12 cellular contexts compared by ENCODE assay signal in genomic region chr12:109606261-109607028, GRCh38. TPM values are rescaled to one million over a fixed set of nuclear protein-coding genes. Genes with fewer than 3 reads are reported as not detected.
A peak's percentile ranks its signal among the peaks of the same experiment; 100 is the strongest.
DNase-seq lines count a peak whose midpoint lies in the region; ATAC-seq and TF ChIP-seq lines count a peak whose summit lies in the region.
"Had no signal": no experiment of that assay in that cellular context is flagged by ENCODE, and none has a peak within 500 bp of the region (broad histone marks: within the 10 kb centered on the region; RNA-seq: fewer than 3 reads in every experiment).

No MANE protein-coding gene starts in this region.

- 12 to 20% (median 15%) methylated on average over 31 of the region's 31 CpGs for WGBS in psoas muscle, 3 donors

- H3K4me3 ChIP-seq in HEK293 (ENCODE audit: low read depth, low read length): no peak overlapping the region
- peak overlapping the region; percentile 53 for H3K4me3 ChIP-seq in left ventricle myocardium inferior
- H3K4me3 ChIP-seq in psoas muscle: peak overlapping the region; percentile 43

- H3K36me3 ChIP-seq in HEK293 (ENCODE audit: control insufficient read depth in 2 of 2, insufficient read depth in 1 of 2, low read length in 2 of 2): no peaks in the 10 kb centered on the region
- no peaks in the 10 kb centered on the region for H3K36me3 ChIP-seq in left ventricle myocardium inferior
- H3K36me3 ChIP-seq in psoas muscle (ENCODE audit: insufficient read depth in 1 of 2, low read depth in 1 of 2): no peaks in the 10 kb centered on the region

- H3K27me3 ChIP-seq in left ventricle myocardium inferior (ENCODE audit: low read depth): peaks cover 49% of the 10 kb centered on the region
- no peaks in the 10 kb centered on the region for H3K27me3 ChIP-seq in psoas muscle (ENCODE audit: insufficient read depth in 3 of 3, low read length in 2 of 3)

- H3K9me3 ChIP-seq in HEK293 (ENCODE audit: control insufficient read depth, insufficient read depth, low read depth, low read length): no peaks in the 10 kb centered on the region
- no peaks in the 10 kb centered on the region for H3K9me3 ChIP-seq in left ventricle myocardium inferior (replicated peaks)
- H3K9me3 ChIP-seq in psoas muscle: no peaks in the 10 kb centered on the region

- H3K27ac Mint-ChIP-seq in activated CD8-positive, alpha-beta T cell treated with anti-CD3 and anti-CD28 coated beads for 36 hours: no peak overlapping the region

- intact Hi-C loops in left ventricle myocardium inferior (cut with micrococcal nuclease): no loop called here
- intact Hi-C loops in psoas muscle (cut with DNase I): no loop called here
- intact Hi-C loops in activated CD8-positive, alpha-beta T cell treated with anti-CD3 and anti-CD28 coated beads for 36 hours (cut with micrococcal nuclease): no loop called here

- no peak overlapping the region for H3K4me3 Mint-ChIP-seq in activated CD8-positive, alpha-beta T cell treated with anti-CD3 and anti-CD28 coated beads for 36 hours

- H3K4me1 ChIP-seq in HEK293 (ENCODE audit: control insufficient read depth, insufficient read depth, low read length) (no peaks in the 10 kb centered on the region), left ventricle myocardium inferior (peaks cover 12% of the 10 kb centered on the region), psoas muscle (peaks cover 8% of the 10 kb centered on the region)

- ATAC-seq in psoas muscle: peak; percentile 69 to 86 (median 76)
- ATAC-seq in HG03565 (IDR thresholded peaks at IDR 0.05; ENCODE audit: unreplicated experiment): no peak
- no peak for ATAC-seq in GM18520 (IDR thresholded peaks at IDR 0.05; ENCODE audit: unreplicated experiment)
- no peak for ATAC-seq in activated CD8-positive, alpha-beta T cell treated with anti-CD3 and anti-CD28 coated beads for 36 hours

- no peaks in the 10 kb centered on the region for H3K9me3 Mint-ChIP-seq in activated CD8-positive, alpha-beta T cell treated with anti-CD3 and anti-CD28 coated beads for 36 hours

- CTCF ChIA-PET in HEK293 (lab: Yijun Ruan, JAX): interaction anchor here (0.7 to 1.9 kb wide), 2 partner anchors 9 to 70 kb away, joined by 3 to 11 read pairs; no protein-coding TSS in a partner anchor
- CTCF ChIA-PET in activated CD8-positive, alpha-beta T cell treated with anti-CD3 and anti-CD28 coated beads for 36 hours (lab: Charles Lee): interaction anchor here (0.6 to 1.6 kb wide), 2 partner anchors 9 to 112 kb away, joined by 3 to 4 read pairs; no protein-coding TSS in a partner anchor

- H3K27me3 Mint-ChIP-seq in activated CD8-positive, alpha-beta T cell treated with anti-CD3 and anti-CD28 coated beads for 36 hours: peaks cover 1% of the 10 kb centered on the region

- no peaks in the 10 kb centered on the region for H3K4me1 Mint-ChIP-seq in activated CD8-positive, alpha-beta T cell treated with anti-CD3 and anti-CD28 coated beads for 36 hours (ENCODE audit: low read depth)

- no peak for TF ChIP-seq CTCF in HEK293 (tag by site-specific recombination; IDR thresholded peaks at IDR 0.05)
- TF ChIP-seq CTCF in VCaP (conservative IDR thresholded peaks at IDR 0.05): no peak
- no peak for TF ChIP-seq CTCF in left ventricle myocardium inferior (IDR thresholded peaks at IDR 0.05; ENCODE audit: borderline replicate concordance)
- TF ChIP-seq CTCF in psoas muscle (IDR thresholded peaks at IDR 0.05): no peak
- no peak for TF ChIP-seq CTCF in activated CD8-positive, alpha-beta T cell treated with anti-CD3 and anti-CD28 coated beads for 36 hours (IDR thresholded peaks at IDR 0.05)

- DNase-seq in left ventricle myocardium inferior (peak; percentile 36), psoas muscle (no peak), cerebellar nuclear complex (lab: John Stamatoyannopoulos, UW) (no peak)
- no peak for DNase-seq in activated CD8-positive, alpha-beta T cell treated with anti-CD3 and anti-CD28 coated beads for 36 hours
- DNase-seq: activated effector memory CD4-positive, alpha-beta T cell treated with Interleukin-2 at 50 U/mL for 16 hours; DMS79; NCI-H748 treated with DMSO at 0.1 percent for 48 hours; T-helper 9 cell had no signal

- POLR2A ChIA-PET in HEK293 (lab: Yijun Ruan, JAX): no interaction called here
- POLR2A ChIA-PET in activated CD8-positive, alpha-beta T cell treated with anti-CD3 and anti-CD28 coated beads for 36 hours (lab: Charles Lee): no interaction called here

- H3K36me3 Mint-ChIP-seq in activated CD8-positive, alpha-beta T cell treated with anti-CD3 and anti-CD28 coated beads for 36 hours (ENCODE audit: low read depth): no peaks in the 10 kb centered on the region

- no peak overlapping the region for H3K27ac ChIP-seq in HEK293 (ENCODE audit: extremely low read depth, low read depth, low read length)
- H3K27ac ChIP-seq in VCaP: peak overlapping the region; percentile 30
- peak overlapping the region; percentile 71 for H3K27ac ChIP-seq in left ventricle myocardium inferior (replicated peaks)
- H3K27ac ChIP-seq in psoas muscle: peak overlapping the region; percentile 53

TF ChIP-seq in HEK293, 187 proteins besides CTCF, POLR2A, EP300 and RAD21 (continues in another document):
- TF ChIP-seq GLIS2 (tag by site-specific recombination; IDR thresholded peaks at IDR 0.05): peak; percentile 63
- no peak for TF ChIP-seq OSR2 (tag by site-specific recombination; IDR thresholded peaks at IDR 0.05)
- no peak for TF ChIP-seq ZNF221 (tag by site-specific recombination; IDR thresholded peaks at IDR 0.05; ENCODE audit: borderline replicate concordance)
- TF ChIP-seq ZNF302 (tag by site-specific recombination; IDR thresholded peaks at IDR 0.05; ENCODE audit: low read depth): no peak
- peak; percentile 59 for TF ChIP-seq GLIS1 (tag by site-specific recombination; IDR thresholded peaks at IDR 0.05)
- 0 out of 2 replicates have a peak, but pooled peaks have one; percentile 29 for TF ChIP-seq ZNF423 (tag by site-specific recombination; IDR thresholded peaks at IDR 0.05)
- TF ChIP-seq, protein P1, sequence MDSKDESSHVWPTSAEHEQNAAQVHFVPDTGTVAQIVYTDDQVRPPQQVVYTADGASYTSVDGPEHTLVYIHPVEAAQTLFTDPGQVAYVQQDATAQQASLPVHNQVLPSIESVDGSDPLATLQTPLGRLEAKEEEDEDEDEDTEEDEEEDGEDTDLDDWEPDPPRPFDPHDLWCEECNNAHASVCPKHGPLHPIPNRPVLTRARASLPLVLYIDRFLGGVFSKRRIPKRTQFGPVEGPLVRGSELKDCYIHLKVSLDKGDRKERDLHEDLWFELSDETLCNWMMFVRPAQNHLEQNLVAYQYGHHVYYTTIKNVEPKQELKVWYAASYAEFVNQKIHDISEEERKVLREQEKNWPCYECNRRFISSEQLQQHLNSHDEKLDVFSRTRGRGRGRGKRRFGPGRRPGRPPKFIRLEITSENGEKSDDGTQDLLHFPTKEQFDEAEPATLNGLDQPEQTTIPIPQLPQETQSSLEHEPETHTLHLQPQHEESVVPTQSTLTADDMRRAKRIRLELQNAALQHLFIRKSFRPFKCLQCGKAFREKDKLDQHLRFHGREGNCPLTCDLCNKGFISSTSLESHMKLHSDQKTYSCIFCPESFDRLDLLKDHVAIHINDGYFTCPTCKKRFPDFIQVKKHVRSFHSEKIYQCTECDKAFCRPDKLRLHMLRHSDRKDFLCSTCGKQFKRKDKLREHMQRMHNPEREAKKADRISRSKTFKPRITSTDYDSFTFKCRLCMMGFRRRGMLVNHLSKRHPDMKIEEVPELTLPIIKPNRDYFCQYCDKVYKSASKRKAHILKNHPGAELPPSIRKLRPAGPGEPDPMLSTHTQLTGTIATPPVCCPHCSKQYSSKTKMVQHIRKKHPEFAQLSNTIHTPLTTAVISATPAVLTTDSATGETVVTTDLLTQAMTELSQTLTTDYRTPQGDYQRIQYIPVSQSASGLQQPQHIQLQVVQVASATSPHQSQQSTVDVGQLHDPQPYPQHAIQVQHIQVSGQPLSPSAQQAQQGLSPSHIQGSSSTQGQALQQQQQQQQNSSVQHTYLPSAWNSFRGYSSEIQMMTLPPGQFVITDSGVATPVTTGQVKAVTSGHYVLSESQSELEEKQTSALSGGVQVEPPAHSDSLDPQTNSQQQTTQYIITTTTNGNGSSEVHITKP (tag by site-specific recombination; IDR thresholded peaks at IDR 0.05): no peak
- TF ChIP-seq ZSCAN5A (tag by site-specific recombination; IDR thresholded peaks at IDR 0.05): no peak
- TF ChIP-seq OVOL3 (tag by site-specific recombination; IDR thresholded peaks at IDR 0.05): no peak
- no peak for TF ChIP-seq MZF1 (tag by site-specific recombination; IDR thresholded peaks at IDR 0.05; ENCODE audit: borderline replicate concordance)
- TF ChIP-seq ZNF132 (tag by site-specific recombination; IDR thresholded peaks at IDR 0.05; ENCODE audit: borderline replicate concordance): no peak
- TF ChIP-seq ZNF664 (tag by site-specific recombination; IDR thresholded peaks at IDR 0.05): no peak
- no peak for TF ChIP-seq BCL11A (tag by site-specific recombination; IDR thresholded peaks at IDR 0.05; ENCODE audit: low read depth)
- TF ChIP-seq ZNF404 (tag by site-specific recombination; IDR thresholded peaks at IDR 0.05): no peak

RNA-seq across cellular contexts. Expression of gene MVK, which starts 32.9 kb away (rescaled TPM):
- total RNA-seq in left ventricle myocardium inferior (8.4 TPM), psoas muscle (10 to 100 TPM in 1 of 4 donors, 1 to 10 TPM in 3; 7.5 to 11.4 (median 8.7) TPM)
- polyA plus RNA-seq in psoas muscle: 10 to 100 TPM in 2 of 3 donors, 1 to 10 TPM in 1; 6.4 to 10.5 (median 10.2) TPM
- total RNA-seq in activated CD8-positive, alpha-beta T cell treated with anti-CD3 and anti-CD28 coated beads for 36 hours: 10 to 100 TPM; 16.2 to 19.8 TPM

RNA-seq across cellular contexts. Expression of gene MMAB, which starts 33.1 kb away (rescaled TPM):
- 55.4 TPM for total RNA-seq in left ventricle myocardium inferior
- total RNA-seq in psoas muscle: 10 to 100 TPM; 28.5 to 43.3 (median 38.1) TPM
- polyA plus RNA-seq in psoas muscle: 10 to 100 TPM; 17.3 to 34.6 (median 24.7) TPM
- 10 to 100 TPM; 60.5 to 60.9 TPM for total RNA-seq in activated CD8-positive, alpha-beta T cell treated with anti-CD3 and anti-CD28 coated beads for 36 hours

Comparison
In these comparisons a context has a peak if more than half of its experiments do, and no peak if none do; other contexts are left out.
1. ATAC-seq: peak in psoas muscle (4 of 4); none in HG03565 (single experiment), GM18520 (single experiment) and activated CD8-positive, alpha-beta T cell treated with anti-CD3 and anti-CD28 coated beads for 36 hours (single experiment).